Comparison of ENCODE assay signal across 23 cellular contexts in the genomic region with DNA sequence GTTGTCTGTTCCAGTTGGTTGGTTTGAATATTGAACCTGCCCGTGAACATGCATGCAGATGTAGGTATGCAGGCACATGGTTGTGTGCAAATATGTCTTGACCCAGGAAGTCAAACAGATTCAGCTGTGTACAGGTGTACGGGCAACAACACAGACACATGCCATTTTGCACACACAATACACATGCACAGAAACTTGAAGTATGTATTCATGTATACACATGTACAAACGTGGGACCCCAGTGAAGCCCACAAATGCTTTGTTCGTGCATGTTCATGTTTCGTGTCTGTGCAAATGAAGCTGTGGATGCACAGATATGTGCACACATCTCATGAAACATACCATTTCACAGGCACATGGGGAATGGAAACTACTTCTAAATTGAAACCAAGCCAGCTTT. TPM values are rescaled to one million over a fixed set of nuclear protein-coding genes. Genes with fewer than 3 reads are reported as not detected.
"Had no signal": no experiment of that assay in that cellular context is flagged by ENCODE, and none has a peak within 500 bp of the region (broad histone marks: within the 10 kb centered on the region; RNA-seq: fewer than 3 reads in every experiment).

No MANE protein-coding gene starts in this region.

- ATAC-seq: effector memory CD8-positive, alpha-beta T cell; left lung; natural killer cell; right lobe of liver had no signal

- H3K27ac Mint-ChIP-seq: effector memory CD8-positive, alpha-beta T cell; natural killer cell; progenitor cell of endocrine pancreas had no signal

- DNase-seq: cortex of kidney; effector memory CD8-positive, alpha-beta T cell; erythroblast; esophagus squamous epithelium; foreskin melanocyte; glutamatergic neuron; left lung; natural killer cell; small intestine; stimulated activated CD4-positive, alpha-beta T cell treated with anti-CD3 and anti-CD28 coated beads, Interleukin-15, amount 100 ng/mL, for 24 hours; stimulated activated CD4-positive, alpha-beta T cell treated with anti-CD3 and anti-CD28 coated beads, Interleukin-4, amount 100 ng/mL, for 1 hour; stimulated activated CD8-positive, alpha-beta memory T cell treated with anti-CD3 and anti-CD28 coated beads, Interleukin-4, amount 100 ng/mL, for 48 hours; stimulated activated naive CD4-positive, alpha-beta T cell; substantia nigra; upper lobe of right lung had no signal

- H3K4me3 Mint-ChIP-seq: central memory CD8-positive, alpha-beta T cell; effector memory CD8-positive, alpha-beta T cell; natural killer cell had no signal

- H3K36me3 Mint-ChIP-seq: natural killer cell had no signal

- H3K9me3 Mint-ChIP-seq: central memory CD8-positive, alpha-beta T cell; effector memory CD8-positive, alpha-beta T cell; natural killer cell had no signal

- FAIRE-seq: endometrium, keratinocyte, small intestine had no signal

- H3K27me3 Mint-ChIP-seq: progenitor cell of endocrine pancreas had no signal

RNA-seq across cellular contexts. Expression of a gene that starts 54.5 kb away (rescaled TPM):
- total RNA-seq: dermis microvascular lymphatic vessel endothelial cell, omental fat pad, progenitor cell of endocrine pancreas, right lobe of liver, thoracic aorta, upper lobe of right lung had no signal
